ENCODE assay signal across 11 cellular contexts in genomic region chr10:62870866-62871265, GRCh38. TPM values are rescaled to one million over a fixed set of nuclear protein-coding genes. Genes with fewer than 3 reads are reported as not detected.
DNase-seq lines count a peak whose midpoint lies in the region; ATAC-seq, FAIRE-seq and TF ChIP-seq lines count a peak whose summit lies in the region.
"Had no signal": no experiment of that assay in that cellular context is flagged by ENCODE, and none has a peak within 500 bp of the region (broad histone marks: within the 10 kb centered on the region; RNA-seq: fewer than 3 reads in every experiment).

No MANE protein-coding gene starts in this region.

- intact Hi-C loops in GM12878 (cut with micrococcal nuclease; ENCODE audit: unreplicated experiment), result no loop called here
- intact Hi-C loops in prostate gland (cut with DNase I), result no loop called here

- no peak overlapping the region; the same call in 1 of the 2 replicates for H2AFZ ChIP-seq in GM12878 (ENCODE audit: control insufficient read depth, low read depth, low read length)
- H2AFZ ChIP-seq: parathyroid adenoma had no signal

- H3K27ac ChIP-seq in GM12878 (ENCODE audit: control insufficient read depth, insufficient read depth) (no peak overlapping the region), prostate gland (no peak overlapping the region)
- H3K27ac ChIP-seq: parathyroid adenoma had no signal

- WGBS in GM12878 (ENCODE audit: insufficient coverage, insufficient replicate concordance, low lambda C conversion rate, missing lambda C conversion rate), result 10% methylated on average over 7 of the region's 7 CpGs
- 90% methylated on average over 7 of the region's 7 CpGs for WGBS in prostate gland

- TF ChIP-seq RAD21 in GM12878 (IDR thresholded peaks at IDR 0.05; ENCODE audit: insufficient read depth, low read depth, low read length), result 0 out of 2 replicates have a peak, but pooled peaks have one; percentile 12

- no peaks in the 10 kb centered on the region for H3K9me3 ChIP-seq in GM12878 (replicated peaks; ENCODE audit: control insufficient read depth, insufficient read depth, low read length)
- no peaks in the 10 kb centered on the region for H3K9me3 ChIP-seq in prostate gland

- peak; percentile 50 for DNase-seq in activated naive CD4-positive, alpha-beta T cell treated with Interleukin-2 at 50 U/mL for 16 hours
- no peak for DNase-seq in activated naive CD4-positive, alpha-beta T cell treated with anti-CD3 and anti-CD28 coated beads, Interleukin-2, amount 50 U/mL, for 16 hours
- DNase-seq in GM20000 (ENCODE audit: low spot score), result peak; percentile 65
- DNase-seq in GM12878 (ENCODE audit: low read depth, low spot score), result no peak
- no peak for DNase-seq in prostate gland (ENCODE audit: low spot score)
- no peak for DNase-seq in left lobe of liver (ENCODE audit: low spot score)
- no peak for DNase-seq in GM03348 (ENCODE audit: low spot score)
- DNase-seq: cortex of kidney, NCI-H748 treated with DMSO at 0.1 percent for 48 hours had no signal

- H3K36me3 ChIP-seq in GM12878 (ENCODE audit: control insufficient read depth in 2 of 2, insufficient read depth in 2 of 2, low read length in 1 of 2) (no peaks in the 10 kb centered on the region), prostate gland (no peaks in the 10 kb centered on the region)

- ATAC-seq in HG02981 (IDR thresholded peaks at IDR 0.05; ENCODE audit: unreplicated experiment) (peak; percentile 71), GM12878 (peak; percentile 97), left lobe of liver (no peak)

- TF ChIP-seq EP300 in GM12878 (IDR thresholded peaks at IDR 0.05; ENCODE audit: borderline replicate concordance in 1 of 2, control insufficient read depth in 1 of 2, low read depth in 2 of 2, low read length in 2 of 2), result peak; percentile 93 to 96; a peak in 3 of 4 replicates

- H3K4me1 ChIP-seq in GM12878 (ENCODE audit: control insufficient read depth, insufficient read depth, low read length), result peaks cover 5% of the 10 kb centered on the region; the same call in 1 of the 2 replicates
- H3K4me1 ChIP-seq in prostate gland (replicated peaks), result no peaks in the 10 kb centered on the region
- H3K4me1 ChIP-seq: parathyroid adenoma had no signal

- BruUV-seq in GM12878 (replicated peaks; lab: Mats Ljungman, UMichigan), result no TSS peak

- FAIRE-seq in GM12878 (lab: Jason Lieb, UNC), result peak; percentile 66

- in situ Hi-C loops in GM12878 (cut with MboI), result no loop called here

- TF ChIP-seq CTCF in GM20000 (IDR thresholded peaks at IDR 0.05; ENCODE audit: extremely low read depth, missing control alignments) (no peak), GM12878 (IDR thresholded peaks at IDR 0.05 in 2 of 3, conservative IDR thresholded peaks at IDR 0.05 in 1 of 3; ENCODE audit: control insufficient read depth in 2 of 3, extremely low read depth in 1 of 3, insufficient read depth in 1 of 3, low read depth in 3 of 3, low read length in 3 of 3) (no peak), prostate gland (IDR thresholded peaks at IDR 0.05) (no peak)

- SMC1A ChIA-PET in GM12878 (lab: Charles Lee; ENCODE audit: uncharacterized antibody, unreplicated experiment), result interaction anchor here (1.0 to 2.3 kb wide), 6 partner anchors 17 to 433 kb away, joined by 3 to 6 read pairs (median 4); no protein-coding TSS in a partner anchor

- H3K79me2 ChIP-seq in GM12878 (ENCODE audit: control insufficient read depth, insufficient read depth, low read length), result no peaks in the 10 kb centered on the region
- H3K79me2 ChIP-seq: parathyroid adenoma had no signal

- TF ChIP-seq POLR2A in GM12878 (IDR thresholded peaks at IDR 0.05; ENCODE audit: low read depth, low read length), result no peak
- TF ChIP-seq POLR2A in prostate gland (IDR thresholded peaks at IDR 0.05), result no peak

- H3K4me2 ChIP-seq in GM12878 (ENCODE audit: control insufficient read depth, insufficient read depth), result peak overlapping the region; percentile 20; the same call in 1 of the 2 replicates

- H3K27me3 ChIP-seq in GM12878 (replicated peaks in 1 of 2; ENCODE audit: control insufficient read depth in 2 of 2, insufficient read depth in 2 of 2, low read length in 1 of 2) (no peaks in the 10 kb centered on the region), prostate gland (replicated peaks; ENCODE audit: insufficient read depth) (no peaks in the 10 kb centered on the region)

- RAD21 ChIA-PET in GM12878 (lab: Charles Lee; ENCODE audit: unreplicated experiment), result interaction anchor here (0.7 to 1.8 kb wide), 2 partner anchors 19 to 192 kb away, joined by 4 to 8 read pairs; no protein-coding TSS in a partner anchor

- H3K9ac ChIP-seq in GM12878 (ENCODE audit: control insufficient read depth, insufficient read depth, low read length), result no peak overlapping the region
- H3K9ac ChIP-seq: parathyroid adenoma had no signal

- H4K20me1 ChIP-seq in GM12878 (ENCODE audit: control insufficient read depth, insufficient read depth), result no peaks in the 10 kb centered on the region

- CTCF ChIA-PET in GM12878 (lab: Yijun Ruan, JAX), result interaction anchor here (0.6 to 1.3 kb wide), 3 partner anchors 19 to 134 kb away, joined by 3 to 4 read pairs (median 3); no protein-coding TSS in a partner anchor

- POLR2A ChIA-PET in GM12878 (lab: Charles Lee), result interaction anchor here (2.2 kb wide), 1 partner anchor 19 kb away, joined by 4 read pairs; no protein-coding TSS in a partner anchor

- H3K4me3 ChIP-seq in GM12878 (no peak overlapping the region), prostate gland (no peak overlapping the region)

TF ChIP-seq in GM12878, 131 proteins besides CTCF, POLR2A, EP300 and RAD21 (continues in another document):
- TF ChIP-seq FOXM1 (IDR thresholded peaks at IDR 0.05; ENCODE audit: low read depth, low read length) (peak; percentile 97), SPI1 (IDR thresholded peaks at IDR 0.05; ENCODE audit: borderline replicate concordance, insufficient read depth, low read depth, low read length) (no peak), REST (IDR thresholded peaks at IDR 0.05; ENCODE audit: low read depth, low read length) (no peak), SUZ12 (IDR thresholded peaks at IDR 0.05; ENCODE audit: unreplicated experiment) (no peak), ATF2 (IDR thresholded peaks at IDR 0.05; ENCODE audit: low read length) (peak; percentile 90), NBN (IDR thresholded peaks at IDR 0.05) (no peak), IRF4 (IDR thresholded peaks at IDR 0.05; ENCODE audit: low read depth, low read length) (peak; percentile 81; the same call in 1 of the 2 replicates)

RNA-seq across cellular contexts. Expression of gene EGR2, which starts 54.7 kb away (rescaled TPM):
- total RNA-seq in GM12878 (2013; cell fraction: nucleolus; rRNA removed), result 31.7 and 33.2 TPM in 2 replicates
- 18.7 and 19.1 TPM in 2 replicates for total RNA-seq in GM12878 (2014; rRNA removed)
- total RNA-seq in GM12878 (2014; rRNA removed; fragmentation: Illumina TruSeq; extraction: Trizol), result 13.0 and 14.1 TPM in 2 replicates
- total RNA-seq in GM12878 (2021), result 24.8 and 28.2 TPM in 2 replicates
- 12.2 TPM for polyA plus RNA-seq in GM12878 (2011; ENCODE audit: low read depth)
- polyA plus RNA-seq in GM12878 (2011; rRNA removed), result 40.7 and 56.5 TPM in 2 replicates
- polyA plus RNA-seq in GM12878 (2011; cell fraction: cytosol; rRNA removed), result 37.2 and 51.3 TPM in 2 replicates
- 116 and 124 TPM in 2 replicates for polyA plus RNA-seq in GM12878 (2011; cell fraction: nucleus; rRNA removed)
- 17.3 and 34.3 TPM in 2 replicates for polyA plus RNA-seq in GM12878 (2012)
- 20.0 and 21.9 TPM in 2 replicates for polyA plus RNA-seq in GM12878 (2014; fragmentation: Illumina TruSeq; extraction: Trizol)
- 10 to 100 TPM in 1 of 2 experiments, 1 to 10 TPM in 1; 8.3 to 14.0 TPM for polyA plus RNA-seq in GM12878 (2014; fragmentation: Nextera tagmentation; extraction: Ambion mirVana)
- polyA plus RNA-seq in GM12878 (2014; rRNA removed), result 18.2 and 20.1 TPM in 2 replicates
- 10 to 100 TPM in 1 of 2 experiments, 1 to 10 TPM in 1; 8.9 to 10.8 TPM for polyA plus RNA-seq in GM12878 (2016; fragmentation: Nextera tagmentation; extraction: Ambion mirVana)
- polyA minus RNA-seq in GM12878 (2011; rRNA and poly(A)+ RNA removed), result 43.7 and 55.2 TPM in 2 replicates
- polyA minus RNA-seq in GM12878 (2011; cell fraction: cytosol; rRNA and poly(A)+ RNA removed), result 22.2 and 26.2 TPM in 2 replicates
- 71.8 and 81.0 TPM in 2 replicates for polyA minus RNA-seq in GM12878 (2011; cell fraction: nucleus; rRNA and poly(A)+ RNA removed)
- total RNA-seq in prostate gland, result 1 to 10 TPM; 2.5 to 4.6 TPM
- total RNA-seq in left lobe of liver, result 0.30 TPM

Comparison
In these comparisons a context has a peak if more than half of its experiments do, and no peak if none do; other contexts are left out.
1. DNase-seq: peak in activated naive CD4-positive, alpha-beta T cell treated with Interleukin-2 at 50 U/mL for 16 hours (single experiment) and GM20000 (single experiment); none in activated naive CD4-positive, alpha-beta T cell treated with anti-CD3 and anti-CD28 coated beads, Interleukin-2, amount 50 U/mL, for 16 hours (single experiment), GM12878 (single experiment), prostate gland (single experiment), left lobe of liver (single experiment) and GM03348 (single experiment).